38 cellular contexts compared by ENCODE assay signal in the genomic region with DNA sequence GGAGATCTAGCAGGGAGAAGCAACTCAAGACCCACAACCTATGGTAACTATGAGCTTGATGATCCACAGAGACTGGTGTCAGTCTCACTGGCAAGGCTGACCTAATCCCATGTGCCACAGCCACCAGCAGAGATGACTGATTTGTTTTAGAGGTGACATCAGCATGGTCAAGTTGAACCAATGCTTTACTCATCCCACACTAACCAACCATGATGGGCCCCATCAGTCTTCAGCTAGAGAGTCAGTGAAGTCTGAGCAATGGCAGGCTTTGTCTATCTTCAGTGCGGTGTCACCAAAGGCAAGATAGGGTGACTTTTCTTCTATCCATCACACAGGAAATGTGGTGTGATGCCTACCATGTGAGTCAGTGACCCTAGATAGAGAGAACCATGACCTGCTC.
"Had no signal": no experiment of that assay in that cellular context is flagged by ENCODE, and none has a peak within 500 bp of the region (broad histone marks: within the 10 kb centered on the region; RNA-seq: fewer than 3 reads in every experiment).

No MANE protein-coding gene starts in this region.

- H3K27ac Mint-ChIP-seq: activated CD4-positive, alpha-beta T cell treated with anti-CD3 and anti-CD28 coated beads, Interleukin-2, amount 10 ng/mL, durations not matched to agents 7 days and 5 days; activated CD8-positive, alpha-beta T cell treated with anti-CD3 and anti-CD28 coated beads, Interleukin-2, amount 10 ng/mL, durations not matched to agents 7 days and 5 days; activated naive CD4-positive, alpha-beta T cell treated with anti-CD3 and anti-CD28 coated beads, Interleukin-2, amount 50 U/mL, for 24 hours; activated naive CD8-positive, alpha-beta T cell treated with anti-CD3 and anti-CD28 coated beads, Interleukin-2, amount 10 ng/mL, durations not matched to agents 7 days and 5 days; activated T-helper 2 cell treated with anti-CD3 and anti-CD28 coated beads, Interferon-gamma antibody, Interleukin-2, Interleukin-4, amounts not matched to agents 10 μg/mL and 5 μg/mL and 100 μg/mL, durations not matched to agents 14 hours and 24 hours and 36 hours had no signal

- H3K27me3 Mint-ChIP-seq: activated CD4-positive, alpha-beta T cell treated with anti-CD3 and anti-CD28 coated beads, Interleukin-2, amount 10 ng/mL, durations not matched to agents 7 days and 5 days; activated naive CD4-positive, alpha-beta T cell treated with anti-CD3 and anti-CD28 coated beads, Interleukin-2, amount 50 U/mL, for 24 hours; activated naive CD8-positive, alpha-beta T cell treated with anti-CD3 and anti-CD28 coated beads, Interleukin-2, amount 10 ng/mL, durations not matched to agents 7 days and 5 days had no signal

- H3K27me3 ChIP-seq: ascending aorta, MG63 had no signal

- DNase-seq: activated CD4-positive, alpha-beta T cell treated with anti-CD3 and anti-CD28 coated beads for 1 hour; activated CD4-positive, alpha-beta T cell treated with anti-CD3 and anti-CD28 coated beads, Interleukin-2, amount 10 ng/mL, durations not matched to agents 7 days and 5 days; activated CD4-positive, alpha-beta T cell treated with anti-CD3 and anti-CD28 coated beads, Interleukin-2, amount 50 U/mL, for 48 hours; activated CD4-positive, CD25-positive, alpha-beta regulatory T cell; activated CD8-positive, alpha-beta T cell treated with anti-CD3 and anti-CD28 coated beads, Interleukin-2, amount 10 ng/mL, durations not matched to agents 7 days and 5 days; activated gamma-delta T cell; activated naive CD4-positive, alpha-beta T cell treated with Interleukin-2 at 50 U/mL for 16 hours; activated naive CD8-positive, alpha-beta T cell treated with anti-CD3 and anti-CD28 coated beads, Interleukin-2, amount 10 ng/mL, durations not matched to agents 7 days and 5 days; activated T-cell treated with anti-CD3 and anti-CD28 coated beads for 4 hours; activated T-cell treated with anti-CD3 and anti-CD28 coated beads, Interleukin-2, amount 50 U/mL, for 48 hours; amygdala; cerebellar nuclear complex; Kasumi-1; KG1; MG63; NCI-H1048; NCI-H1105 treated with DMSO at 0.1 percent for 48 hours; NCI-H1436; NCI-H1694; NCI-H1930; NCI-H345; NCI-H526; NCI-H748 treated with DMSO at 0.1 percent for 48 hours; NK-92 treated with Interleukin-12 subunit alpha and Interleukin-12 subunit beta, amount 100 ng/mL, for 24 hours; PC-9; SIG-M5; SW 1271; T-helper 1 cell; T-helper 2 cell; T-helper 9 cell; WERI-Rb-1 had no signal

- H3K4me1 Mint-ChIP-seq: activated CD4-positive, alpha-beta T cell treated with anti-CD3 and anti-CD28 coated beads, Interleukin-2, amount 10 ng/mL, durations not matched to agents 7 days and 5 days; activated naive CD4-positive, alpha-beta T cell treated with anti-CD3 and anti-CD28 coated beads, Interleukin-2, amount 50 U/mL, for 24 hours; activated naive CD8-positive, alpha-beta T cell treated with anti-CD3 and anti-CD28 coated beads, Interleukin-2, amount 10 ng/mL, durations not matched to agents 7 days and 5 days had no signal

- ATAC-seq: activated CD8-positive, alpha-beta T cell treated with anti-CD3 and anti-CD28 coated beads, Interleukin-2, amount 10 ng/mL, durations not matched to agents 7 days and 5 days; Right ventricle myocardium inferior; SK-N-SH treated with all-trans-retinoic acid at 6 μM for 48 hours had no signal

- FAIRE-seq: RCC 7860 had no signal

- H3K4me3 ChIP-seq: ascending aorta, MG63, PC-9 had no signal

- H3K9me3 Mint-ChIP-seq: activated CD4-positive, alpha-beta T cell treated with anti-CD3 and anti-CD28 coated beads, Interleukin-2, amount 10 ng/mL, durations not matched to agents 7 days and 5 days; activated naive CD4-positive, alpha-beta T cell treated with anti-CD3 and anti-CD28 coated beads, Interleukin-2, amount 50 U/mL, for 24 hours; activated naive CD8-positive, alpha-beta T cell treated with anti-CD3 and anti-CD28 coated beads, Interleukin-2, amount 10 ng/mL, durations not matched to agents 7 days and 5 days had no signal

- H3K4me3 Mint-ChIP-seq: activated CD4-positive, alpha-beta T cell treated with anti-CD3 and anti-CD28 coated beads, Interleukin-2, amount 10 ng/mL, durations not matched to agents 7 days and 5 days; activated CD8-positive, alpha-beta T cell treated with anti-CD3 and anti-CD28 coated beads, Interleukin-2, amount 10 ng/mL, durations not matched to agents 7 days and 5 days; activated naive CD4-positive, alpha-beta T cell treated with anti-CD3 and anti-CD28 coated beads, Interleukin-2, amount 50 U/mL, for 24 hours; activated naive CD8-positive, alpha-beta T cell treated with anti-CD3 and anti-CD28 coated beads, Interleukin-2, amount 10 ng/mL, durations not matched to agents 7 days and 5 days had no signal

- H3K36me3 Mint-ChIP-seq: activated naive CD4-positive, alpha-beta T cell treated with anti-CD3 and anti-CD28 coated beads, Interleukin-2, amount 50 U/mL, for 24 hours; activated naive CD8-positive, alpha-beta T cell treated with anti-CD3 and anti-CD28 coated beads, Interleukin-2, amount 10 ng/mL, durations not matched to agents 7 days and 5 days had no signal

- H3K4me1 ChIP-seq: ascending aorta had no signal

- H3K27ac ChIP-seq: ascending aorta, PC-9, RWPE1, WERI-Rb-1 had no signal

- H3K9me3 ChIP-seq: ascending aorta, MG63 had no signal

- H3K36me3 ChIP-seq: ascending aorta, MG63, WERI-Rb-1 had no signal
